8 cellular contexts compared by ENCODE assay signal in the genomic region with DNA sequence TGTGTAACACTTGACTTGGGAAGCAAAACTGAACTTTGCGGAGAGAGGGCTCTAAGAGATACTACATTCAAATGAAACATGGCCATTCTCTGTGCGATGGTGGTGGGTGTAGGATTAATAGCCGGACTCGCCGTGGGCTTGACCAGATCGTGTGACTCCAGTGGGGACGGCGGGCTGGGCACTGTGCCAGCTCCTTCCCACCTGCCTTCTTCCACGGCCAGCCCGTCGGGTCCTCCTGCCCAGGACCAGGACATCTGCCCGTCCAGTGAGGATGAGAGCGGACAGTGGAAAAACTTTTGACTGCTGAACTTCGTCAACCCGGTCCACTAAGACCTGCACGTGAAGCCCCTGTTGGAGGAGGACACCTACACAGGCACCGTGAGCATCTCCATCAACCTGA.
"Had no signal": no experiment of that assay in that cellular context is flagged by ENCODE, and none has a peak within 500 bp of the region (broad histone marks: within the 10 kb centered on the region; RNA-seq: fewer than 3 reads in every experiment).

No MANE protein-coding gene starts in this region.

- H2AFZ ChIP-seq: GM23248 had no signal

- H3K4me1 ChIP-seq: HAP-1 had no signal

- ATAC-seq: HCT116, HepG2 had no signal

- H3K27ac ChIP-seq: GM23248, HL-60 had no signal

- H3K9ac ChIP-seq: GM23248 had no signal

- H3K4me3 ChIP-seq: GM23248, HAP-1 had no signal

- H3K36me3 ChIP-seq: HAP-1 had no signal

- DNase-seq: GM23248, GOT3, H7, HFFc6 had no signal
